In genomic region chr2:20626698-20627471, GRCh38 we compare ENCODE assay signal across 13 cellular contexts. TPM values are rescaled to one million over a fixed set of nuclear protein-coding genes. Genes with fewer than 3 reads are reported as not detected.
A peak's percentile ranks its signal among the peaks of the same experiment; 100 is the strongest.
DNase-seq lines count a peak whose midpoint lies in the region; ATAC-seq and TF ChIP-seq lines count a peak whose summit lies in the region.
"Had no signal": no experiment of that assay in that cellular context is flagged by ENCODE, and none has a peak within 500 bp of the region (broad histone marks: within the 10 kb centered on the region; RNA-seq: fewer than 3 reads in every experiment).

No MANE protein-coding gene starts in this region.

- H3K36me3 ChIP-seq in BLaER1 (peaks cover 37% of the 10 kb centered on the region), psoas muscle (ENCODE audit: insufficient read depth in 1 of 2, low read depth in 1 of 2) (peaks cover 0 to 23% of the 10 kb centered on the region in 2 donors)

- H3K4me1 ChIP-seq in BLaER1, result peaks cover 58% of the 10 kb centered on the region
- peaks cover 31% of the 10 kb centered on the region for H3K4me1 ChIP-seq in psoas muscle
- H3K4me1 ChIP-seq: transverse colon had no signal

- H3K4me3 ChIP-seq in BLaER1 (no peak overlapping the region), coronary artery (no peak overlapping the region), psoas muscle (no peak overlapping the region)
- H3K4me3 ChIP-seq: smooth muscle cell, transverse colon had no signal

- H4K20me1 ChIP-seq in BLaER1, result peaks cover 58% of the 10 kb centered on the region

- no peaks in the 10 kb centered on the region for H3K27me3 ChIP-seq in BLaER1
- H3K27me3 ChIP-seq in psoas muscle (ENCODE audit: insufficient read depth in 3 of 3, low read length in 2 of 3), result no peaks in the 10 kb centered on the region
- H3K27me3 ChIP-seq: transverse colon had no signal

- WGBS in psoas muscle, 3 donors, result 82 to 90% (median 88%) methylated on average over 18 of the region's 18 CpGs

- ATAC-seq in psoas muscle (no peak), HG03442 (IDR thresholded peaks at IDR 0.05; ENCODE audit: unreplicated experiment) (no peak)

- no peak for TF ChIP-seq CTCF in coronary artery (IDR thresholded peaks at IDR 0.05)
- no peak for TF ChIP-seq CTCF in psoas muscle (IDR thresholded peaks at IDR 0.05)

- H3K9me3 ChIP-seq in BLaER1, result no peaks in the 10 kb centered on the region
- no peaks in the 10 kb centered on the region for H3K9me3 ChIP-seq in psoas muscle
- H3K9me3 ChIP-seq: transverse colon had no signal

- DNase-seq in coronary artery (ENCODE audit: low spot score) (no peak), kidney glomerular epithelial cell (lab: John Stamatoyannopoulos, UW) (peak; percentile 94), psoas muscle (peak; percentile 13 to 48), SW 1271 (lab: John Stamatoyannopoulos, UW) (no peak)
- no peak for DNase-seq in NK-92 treated with Interleukin-12 subunit alpha and Interleukin-12 subunit beta, amount 100 ng/mL, for 24 hours (lab: John Stamatoyannopoulos, UW)
- DNase-seq in stimulated activated CD4-positive, alpha-beta T cell treated with anti-CD3 and anti-CD28 coated beads, Interleukin-4, amount 100 ng/mL, for 24 hours, result no peak
- DNase-seq: activated CD4-positive, CD25-positive, alpha-beta regulatory T cell; DMS 273 treated with DMSO at 0.1 percent for 48 hours; NCI-H2171 treated with DMSO at 0.1 percent for 48 hours; transverse colon had no signal

- H3K9ac ChIP-seq in BLaER1, result peak overlapping the region; percentile 3; the same call in 1 of the 2 replicates

- intact Hi-C loops in psoas muscle (cut with DNase I), result no loop called here

- H3K27ac ChIP-seq in BLaER1, result peak overlapping the region; percentile 42; the same call in 1 of the 2 replicates
- peak overlapping the region; percentile 30 to 80 for H3K27ac ChIP-seq in coronary artery
- H3K27ac ChIP-seq in psoas muscle, result peak overlapping the region; percentile 58

- H3K4me2 ChIP-seq in BLaER1, result peak overlapping the region; percentile 84
- H3K4me2 ChIP-seq: smooth muscle cell had no signal

RNA-seq across cellular contexts. Expression of gene HS1BP3, which starts 24.0 kb away (rescaled TPM):
- total RNA-seq in psoas muscle, result 10 to 100 TPM in 3 of 4 donors, 1 to 10 TPM in 1; 9.2 to 12.1 (median 11.4) TPM
- 10 to 100 TPM; 12.6 to 20.6 (median 13.2) TPM for polyA plus RNA-seq in psoas muscle

RNA-seq across cellular contexts. Expression of gene GDF7, which starts 40.1 kb away (rescaled TPM):
- under 1 TPM; 0.04 to 0.94 (median 0.17) TPM for total RNA-seq in psoas muscle
- under 1 TPM; 0.03 to 0.04 (median 0.04) TPM for polyA plus RNA-seq in psoas muscle
- polyA plus RNA-seq: smooth muscle cell had no signal

Comparison
In these comparisons a context has a peak if more than half of its experiments do, and no peak if none do; other contexts are left out.
1. DNase-seq: peak in kidney glomerular epithelial cell (single experiment) and psoas muscle (2 of 2); none in coronary artery (single experiment), NK-92 treated with Interleukin-12 subunit alpha and Interleukin-12 subunit beta, amount 100 ng/mL, for 24 hours (single experiment), stimulated activated CD4-positive, alpha-beta T cell treated with anti-CD3 and anti-CD28 coated beads, Interleukin-4, amount 100 ng/mL, for 24 hours (single experiment) and SW 1271 (0 of 2).
2. Peak in every context shown above with its lines, with median percentiles within 50 percentile points of each other: H3K27ac ChIP-seq.